1 cellular context compared by ENCODE assay signal in the genomic region with DNA sequence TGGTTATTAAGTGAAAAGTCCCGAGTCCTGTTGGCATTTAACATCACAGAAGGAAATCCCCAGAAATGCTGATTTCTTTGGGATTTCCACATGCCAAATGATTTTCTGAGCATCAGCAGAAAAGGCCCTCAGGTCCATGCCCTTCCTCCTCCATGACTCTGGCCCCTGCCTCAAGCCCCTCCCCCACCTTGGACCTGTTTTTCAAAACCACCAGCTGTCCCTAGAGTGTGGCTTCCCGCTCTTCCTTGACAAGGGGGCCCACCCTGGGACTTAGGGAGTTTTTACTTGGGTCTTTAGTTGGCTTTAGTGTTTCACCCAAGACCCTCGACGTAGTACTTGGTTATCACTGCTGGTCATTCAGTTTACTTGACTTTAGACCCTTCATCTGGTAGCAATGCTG.
TF ChIP-seq lines count a peak whose summit lies in the region.

No MANE protein-coding gene starts in this region.

TF ChIP-seq in GM23338, 12 proteins besides CTCF, POLR2A, EP300 and RAD21 (continued from another document):
- TF ChIP-seq, protein P1, sequence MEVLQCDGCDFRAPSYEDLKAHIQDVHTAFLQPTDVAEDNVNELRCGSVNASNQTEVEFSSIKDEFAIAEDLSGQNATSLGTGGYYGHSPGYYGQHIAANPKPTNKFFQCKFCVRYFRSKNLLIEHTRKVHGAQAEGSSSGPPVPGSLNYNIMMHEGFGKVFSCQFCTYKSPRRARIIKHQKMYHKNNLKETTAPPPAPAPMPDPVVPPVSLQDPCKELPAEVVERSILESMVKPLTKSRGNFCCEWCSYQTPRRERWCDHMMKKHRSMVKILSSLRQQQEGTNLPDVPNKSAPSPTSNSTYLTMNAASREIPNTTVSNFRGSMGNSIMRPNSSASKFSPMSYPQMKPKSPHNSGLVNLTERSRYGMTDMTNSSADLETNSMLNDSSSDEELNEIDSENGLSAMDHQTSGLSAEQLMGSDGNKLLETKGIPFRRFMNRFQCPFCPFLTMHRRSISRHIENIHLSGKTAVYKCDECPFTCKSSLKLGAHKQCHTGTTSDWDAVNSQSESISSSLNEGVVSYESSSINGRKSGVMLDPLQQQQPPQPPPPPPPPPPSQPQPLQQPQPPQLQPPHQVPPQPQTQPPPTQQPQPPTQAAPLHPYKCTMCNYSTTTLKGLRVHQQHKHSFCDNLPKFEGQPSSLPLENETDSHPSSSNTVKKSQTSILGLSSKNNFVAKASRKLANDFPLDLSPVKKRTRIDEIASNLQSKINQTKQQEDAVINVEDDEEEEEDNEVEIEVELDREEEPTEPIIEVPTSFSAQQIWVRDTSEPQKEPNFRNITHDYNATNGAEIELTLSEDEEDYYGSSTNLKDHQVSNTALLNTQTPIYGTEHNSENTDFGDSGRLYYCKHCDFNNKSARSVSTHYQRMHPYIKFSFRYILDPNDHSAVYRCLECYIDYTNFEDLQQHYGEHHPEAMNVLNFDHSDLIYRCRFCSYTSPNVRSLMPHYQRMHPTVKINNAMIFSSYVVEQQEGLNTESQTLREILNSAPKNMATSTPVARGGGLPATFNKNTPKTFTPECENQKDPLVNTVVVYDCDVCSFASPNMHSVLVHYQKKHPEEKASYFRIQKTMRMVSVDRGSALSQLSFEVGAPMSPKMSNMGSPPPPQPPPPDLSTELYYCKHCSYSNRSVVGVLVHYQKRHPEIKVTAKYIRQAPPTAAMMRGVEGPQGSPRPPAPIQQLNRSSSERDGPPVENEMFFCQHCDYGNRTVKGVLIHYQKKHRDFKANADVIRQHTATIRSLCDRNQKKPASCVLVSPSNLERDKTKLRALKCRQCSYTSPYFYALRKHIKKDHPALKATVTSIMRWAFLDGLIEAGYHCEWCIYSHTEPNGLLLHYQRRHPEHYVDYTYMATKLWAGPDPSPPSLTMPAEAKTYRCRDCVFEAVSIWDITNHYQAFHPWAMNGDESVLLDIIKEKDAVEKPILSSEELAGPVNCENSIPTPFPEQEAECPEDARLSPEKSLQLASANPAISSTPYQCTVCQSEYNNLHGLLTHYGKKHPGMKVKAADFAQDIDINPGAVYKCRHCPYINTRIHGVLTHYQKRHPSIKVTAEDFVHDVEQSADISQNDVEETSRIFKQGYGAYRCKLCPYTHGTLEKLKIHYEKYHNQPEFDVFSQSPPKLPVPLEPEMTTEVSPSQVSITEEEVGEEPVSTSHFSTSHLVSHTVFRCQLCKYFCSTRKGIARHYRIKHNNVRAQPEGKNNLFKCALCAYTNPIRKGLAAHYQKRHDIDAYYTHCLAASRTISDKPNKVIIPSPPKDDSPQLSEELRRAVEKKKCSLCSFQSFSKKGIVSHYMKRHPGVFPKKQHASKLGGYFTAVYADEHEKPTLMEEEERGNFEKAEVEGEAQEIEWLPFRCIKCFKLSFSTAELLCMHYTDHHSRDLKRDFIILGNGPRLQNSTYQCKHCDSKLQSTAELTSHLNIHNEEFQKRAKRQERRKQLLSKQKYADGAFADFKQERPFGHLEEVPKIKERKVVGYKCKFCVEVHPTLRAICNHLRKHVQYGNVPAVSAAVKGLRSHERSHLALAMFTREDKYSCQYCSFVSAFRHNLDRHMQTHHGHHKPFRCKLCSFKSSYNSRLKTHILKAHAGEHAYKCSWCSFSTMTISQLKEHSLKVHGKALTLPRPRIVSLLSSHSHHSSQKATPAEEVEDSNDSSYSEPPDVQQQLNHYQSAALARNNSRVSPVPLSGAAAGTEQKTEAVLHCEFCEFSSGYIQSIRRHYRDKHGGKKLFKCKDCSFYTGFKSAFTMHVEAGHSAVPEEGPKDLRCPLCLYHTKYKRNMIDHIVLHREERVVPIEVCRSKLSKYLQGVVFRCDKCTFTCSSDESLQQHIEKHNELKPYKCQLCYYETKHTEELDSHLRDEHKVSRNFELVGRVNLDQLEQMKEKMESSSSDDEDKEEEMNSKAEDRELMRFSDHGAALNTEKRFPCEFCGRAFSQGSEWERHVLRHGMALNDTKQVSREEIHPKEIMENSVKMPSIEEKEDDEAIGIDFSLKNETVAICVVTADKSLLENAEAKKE (CRISPR knock-in tag; IDR thresholded peaks at IDR 0.05): no peak
- no peak for TF ChIP-seq ZNF331 (CRISPR knock-in tag; IDR thresholded peaks at IDR 0.05; ENCODE audit: low read depth)
